In the genomic region with DNA sequence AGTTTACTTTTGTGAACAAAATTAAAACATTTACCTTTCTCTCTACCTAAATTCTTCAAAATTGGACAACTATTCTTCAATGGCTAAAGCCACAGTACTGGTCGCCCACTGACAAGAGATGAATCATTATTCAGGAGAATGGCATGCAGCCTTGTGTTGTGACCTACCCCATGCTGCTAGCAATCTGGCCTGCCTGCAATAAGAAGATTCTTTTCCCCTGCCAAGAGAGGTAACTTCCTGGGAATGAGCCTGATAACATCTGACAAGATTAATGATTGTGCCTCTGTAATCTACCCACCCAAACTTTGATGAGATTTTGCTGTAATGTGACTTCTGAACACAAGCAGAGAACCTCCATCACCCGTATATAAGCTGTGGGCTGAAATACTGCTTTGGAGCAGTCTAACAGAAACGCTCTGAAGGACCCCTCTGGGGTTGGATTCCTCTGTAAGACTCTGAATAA, we compare ENCODE assay signal across 13 cellular contexts. TPM values are rescaled to one million over a fixed set of nuclear protein-coding genes. Genes with fewer than 3 reads are reported as not detected.
DNase-seq lines count a peak whose midpoint lies in the region; TF ChIP-seq lines count a peak whose summit lies in the region.
"Had no signal": no experiment of that assay in that cellular context is flagged by ENCODE, and none has a peak within 500 bp of the region (broad histone marks: within the 10 kb centered on the region; RNA-seq: fewer than 3 reads in every experiment).

No MANE protein-coding gene starts in this region.

- H3K36me3 ChIP-seq in ACC112 (ENCODE audit: insufficient read depth, low read length), result no peaks in the 10 kb centered on the region
- H3K36me3 ChIP-seq: ascending aorta, lower lobe of right lung had no signal

- H3K4me3 ChIP-seq in ACC112 (ENCODE audit: low read depth, low read length) (no peak overlapping the region), astrocyte of the spinal cord (ENCODE audit: low read depth, low read length) (no peak overlapping the region)
- H3K4me3 ChIP-seq: ascending aorta, lower lobe of right lung had no signal

- no peaks in the 10 kb centered on the region for H3K79me2 ChIP-seq in ACC112 (ENCODE audit: control insufficient read depth, insufficient read depth, low read length, unreplicated experiment)

- TF ChIP-seq RAD21 in Ishikawa (IDR thresholded peaks at IDR 0.05; ENCODE audit: low read depth), result peak; percentile 14; the same call in 1 of the 2 replicates

- H2AFZ ChIP-seq in ACC112 (ENCODE audit: low read length, unreplicated experiment), result no peak overlapping the region

- H3K27ac Mint-ChIP-seq in glutamatergic neuron (ENCODE audit: unreplicated experiment), result no peak overlapping the region
- H3K27ac Mint-ChIP-seq: activated B cell treated with CpG ODN at 0.5 μM for 24 hours, B cell had no signal

- no peaks in the 10 kb centered on the region for H3K9me3 Mint-ChIP-seq in glutamatergic neuron (ENCODE audit: unreplicated experiment)
- H3K9me3 Mint-ChIP-seq: activated B cell treated with CpG ODN at 0.5 μM for 24 hours had no signal

- H3K4me1 ChIP-seq in ACC112 (ENCODE audit: control insufficient read depth, insufficient read depth, low read length, unreplicated experiment), result peaks cover 34% of the 10 kb centered on the region
- H3K4me1 ChIP-seq: ascending aorta had no signal

- TF ChIP-seq CTCF in astrocyte of the spinal cord (IDR thresholded peaks at IDR 0.05; ENCODE audit: low read depth, low read length) (no peak), glutamatergic neuron (IDR thresholded peaks at IDR 0.05; ENCODE audit: partially characterized antibody, unreplicated experiment) (no peak)

- H3K4me3 Mint-ChIP-seq in glutamatergic neuron (ENCODE audit: unreplicated experiment), result no peak overlapping the region
- H3K4me3 Mint-ChIP-seq: activated B cell treated with CpG ODN at 0.5 μM for 24 hours, B cell had no signal

- DNase-seq in astrocyte of the spinal cord (ENCODE audit: low read depth, low spot score) (peak; percentile 70), left kidney (ENCODE audit: low read depth, low spot score) (peak; percentile 21), KG1 (lab: John Stamatoyannopoulos, UW) (no peak), NCI-H748 treated with DMSO at 0.1 percent for 48 hours (lab: John Stamatoyannopoulos, UW) (no peak), glutamatergic neuron (no peak), OCI-M1 (lab: John Stamatoyannopoulos, UW) (no peak)
- DNase-seq: activated B cell treated with CpG ODN at 0.5 μM for 24 hours, NCI-H2107 had no signal

- H3K36me3 Mint-ChIP-seq in glutamatergic neuron (ENCODE audit: unreplicated experiment), result no peaks in the 10 kb centered on the region

- peak; percentile 81 for TF ChIP-seq EP300 in Ishikawa (IDR thresholded peaks at IDR 0.05; ENCODE audit: borderline replicate concordance)

- peaks cover 4% of the 10 kb centered on the region for H3K4me1 Mint-ChIP-seq in glutamatergic neuron (ENCODE audit: low read depth, unreplicated experiment)
- H3K4me1 Mint-ChIP-seq: B cell had no signal

- H3K27me3 Mint-ChIP-seq in glutamatergic neuron (ENCODE audit: unreplicated experiment), result no peaks in the 10 kb centered on the region
- H3K27me3 Mint-ChIP-seq: B cell had no signal

- H3K27me3 ChIP-seq in ACC112 (ENCODE audit: insufficient read depth, low read length), result no peaks in the 10 kb centered on the region
- H3K27me3 ChIP-seq: ascending aorta had no signal

- in situ Hi-C loops in astrocyte of the spinal cord (cut with HindIII; ENCODE audit: low sequenced_read_pairs), result no loop called here

- H3K27ac ChIP-seq in ACC112 (ENCODE audit: low read depth, low read length), result peak overlapping the region; percentile 34
- H3K27ac ChIP-seq: ascending aorta, lower lobe of right lung had no signal

TF ChIP-seq in Ishikawa, 13 proteins besides CTCF, POLR2A, EP300 and RAD21:
- TF ChIP-seq NFIC (IDR thresholded peaks at IDR 0.05) (peak; percentile 75), CREB1 (IDR thresholded peaks at IDR 0.05; ENCODE audit: low read depth) (no peak), CEBPB (IDR thresholded peaks at IDR 0.05) (peak; percentile 52; the same call in 1 of the 2 replicates), EGR1 (IDR thresholded peaks at IDR 0.05) (no peak), TCF12 (IDR thresholded peaks at IDR 0.05; ENCODE audit: low read depth) (peak; percentile 73), TEAD4 (IDR thresholded peaks at IDR 0.05) (peak; percentile 86)
- TF ChIP-seq, protein P1, sequence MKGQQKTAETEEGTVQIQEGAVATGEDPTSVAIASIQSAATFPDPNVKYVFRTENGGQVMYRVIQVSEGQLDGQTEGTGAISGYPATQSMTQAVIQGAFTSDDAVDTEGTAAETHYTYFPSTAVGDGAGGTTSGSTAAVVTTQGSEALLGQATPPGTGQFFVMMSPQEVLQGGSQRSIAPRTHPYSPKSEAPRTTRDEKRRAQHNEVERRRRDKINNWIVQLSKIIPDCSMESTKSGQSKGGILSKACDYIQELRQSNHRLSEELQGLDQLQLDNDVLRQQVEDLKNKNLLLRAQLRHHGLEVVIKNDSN (IDR thresholded peaks at IDR 0.05), result no peak
- TF ChIP-seq, protein P2, sequence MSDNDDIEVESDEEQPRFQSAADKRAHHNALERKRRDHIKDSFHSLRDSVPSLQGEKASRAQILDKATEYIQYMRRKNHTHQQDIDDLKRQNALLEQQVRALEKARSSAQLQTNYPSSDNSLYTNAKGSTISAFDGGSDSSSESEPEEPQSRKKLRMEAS (IDR thresholded peaks at IDR 0.05), result peak; percentile 39; the same call in 1 of the 2 replicates
- TF ChIP-seq, protein P3, sequence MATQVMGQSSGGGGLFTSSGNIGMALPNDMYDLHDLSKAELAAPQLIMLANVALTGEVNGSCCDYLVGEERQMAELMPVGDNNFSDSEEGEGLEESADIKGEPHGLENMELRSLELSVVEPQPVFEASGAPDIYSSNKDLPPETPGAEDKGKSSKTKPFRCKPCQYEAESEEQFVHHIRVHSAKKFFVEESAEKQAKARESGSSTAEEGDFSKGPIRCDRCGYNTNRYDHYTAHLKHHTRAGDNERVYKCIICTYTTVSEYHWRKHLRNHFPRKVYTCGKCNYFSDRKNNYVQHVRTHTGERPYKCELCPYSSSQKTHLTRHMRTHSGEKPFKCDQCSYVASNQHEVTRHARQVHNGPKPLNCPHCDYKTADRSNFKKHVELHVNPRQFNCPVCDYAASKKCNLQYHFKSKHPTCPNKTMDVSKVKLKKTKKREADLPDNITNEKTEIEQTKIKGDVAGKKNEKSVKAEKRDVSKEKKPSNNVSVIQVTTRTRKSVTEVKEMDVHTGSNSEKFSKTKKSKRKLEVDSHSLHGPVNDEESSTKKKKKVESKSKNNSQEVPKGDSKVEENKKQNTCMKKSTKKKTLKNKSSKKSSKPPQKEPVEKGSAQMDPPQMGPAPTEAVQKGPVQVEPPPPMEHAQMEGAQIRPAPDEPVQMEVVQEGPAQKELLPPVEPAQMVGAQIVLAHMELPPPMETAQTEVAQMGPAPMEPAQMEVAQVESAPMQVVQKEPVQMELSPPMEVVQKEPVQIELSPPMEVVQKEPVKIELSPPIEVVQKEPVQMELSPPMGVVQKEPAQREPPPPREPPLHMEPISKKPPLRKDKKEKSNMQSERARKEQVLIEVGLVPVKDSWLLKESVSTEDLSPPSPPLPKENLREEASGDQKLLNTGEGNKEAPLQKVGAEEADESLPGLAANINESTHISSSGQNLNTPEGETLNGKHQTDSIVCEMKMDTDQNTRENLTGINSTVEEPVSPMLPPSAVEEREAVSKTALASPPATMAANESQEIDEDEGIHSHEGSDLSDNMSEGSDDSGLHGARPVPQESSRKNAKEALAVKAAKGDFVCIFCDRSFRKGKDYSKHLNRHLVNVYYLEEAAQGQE (IDR thresholded peaks at IDR 0.05; ENCODE audit: low read depth), result no peak

RNA-seq across cellular contexts. Expression of gene ST3GAL5, which starts 47.0 kb away (rescaled TPM):
- total RNA-seq in glutamatergic neuron (ENCODE audit: unreplicated experiment), result 46.5 TPM

Comparison
In these comparisons a context has a peak if more than half of its experiments do, and no peak if none do; other contexts are left out.
1. DNase-seq: peak in astrocyte of the spinal cord (single experiment) and left kidney (single experiment); none in KG1 (single experiment), NCI-H748 treated with DMSO at 0.1 percent for 48 hours (single experiment), glutamatergic neuron (single experiment) and OCI-M1 (single experiment).